Comparison of ENCODE assay signal across 8 cellular contexts in genomic region chr2:54838585-54839035, GRCh38.
DNase-seq lines count a peak whose midpoint lies in the region; ATAC-seq, FAIRE-seq and TF ChIP-seq lines count a peak whose summit lies in the region.

No MANE protein-coding gene starts in this region.

- WGBS in body of pancreas, 2 donors = 2 to 3% methylated on average over 4 of the region's 4 CpGs

- H3K4me3 ChIP-seq in HCT116 (replicated peaks in 1 of 2; ENCODE audit: low read depth in 1 of 2, low read length in 2 of 2) (no peak overlapping the region), body of pancreas (no peak overlapping the region)

- ATAC-seq in HCT116 (peak; percentile 94), body of pancreas (peak; percentile 88), HG03097 (IDR thresholded peaks at IDR 0.05; ENCODE audit: low FRiP score, unreplicated experiment) (no peak)

- peak; percentile 50 for FAIRE-seq in TTC549 (lab: Jason Lieb, UNC)

- H3K36me3 ChIP-seq in HCT116 (ENCODE audit: control insufficient read depth in 1 of 2, insufficient read depth in 2 of 2, low read length in 2 of 2) (no peaks in the 10 kb centered on the region), body of pancreas (replicated peaks in 1 of 2; ENCODE audit: insufficient read depth in 1 of 2, low read depth in 2 of 2) (no peaks in the 10 kb centered on the region)

- H3K9ac ChIP-seq in HCT116 (ENCODE audit: low read length) = no peak overlapping the region

- peak; percentile 77 for TF ChIP-seq RAD21 in HCT116 (IDR thresholded peaks at IDR 0.05; ENCODE audit: low read depth)

- H3K27me3 ChIP-seq in HCT116 (ENCODE audit: insufficient read depth, low read length) (no peaks in the 10 kb centered on the region), body of pancreas (no peaks in the 10 kb centered on the region)

- DNase-seq in GM10248 (ENCODE audit: extremely low spot score) = peak; percentile 57
- DNase-seq in HCT116 (ENCODE audit: low read depth, low spot score) = peak; percentile 46
- peak; percentile 62 to 86 (median 84) for DNase-seq in NCI-H1417 (lab: John Stamatoyannopoulos, UW)
- DNase-seq in body of pancreas = peak; percentile 66 to 79 (median 73)
- DNase-seq in iPS-NIHi7 (ENCODE audit: extremely low spot score) = peak; percentile 74
- peak; percentile 73 for DNase-seq in stimulated activated CD4-positive, alpha-beta T cell treated with anti-CD3 and anti-CD28 coated beads, Interleukin-15, amount 100 ng/mL, for 24 hours

- TF ChIP-seq POLR2A in HCT116 (IDR thresholded peaks at IDR 0.05; ENCODE audit: borderline replicate concordance, extremely low read depth, insufficient read depth, insufficient read length) (no peak), body of pancreas (IDR thresholded peaks at IDR 0.05) (no peak)

- no peaks in the 10 kb centered on the region for H3K4me1 ChIP-seq in HCT116 (ENCODE audit: control insufficient read depth in 1 of 2, insufficient read depth in 2 of 2, low read length in 2 of 2)
- H3K4me1 ChIP-seq in body of pancreas = peaks cover 6% of the 10 kb centered on the region

- H3K9me2 ChIP-seq in HCT116 (ENCODE audit: insufficient read depth) = no peaks in the 10 kb centered on the region

- H3K4me2 ChIP-seq in HCT116 (ENCODE audit: low read length) = no peak overlapping the region

- CTCF ChIA-PET in GM10248 (lab: Yijun Ruan, JAX) (interaction anchor here (0.6 to 6.8 kb wide), 58 partner anchors 9 to 741 kb away, joined by 3 to 78 read pairs (median 4); no protein-coding TSS in a partner anchor), HCT116 (lab: Charles Lee) (interaction anchor here (0.6 to 2.8 kb wide), 22 partner anchors 10 to 1310 kb away, joined by 3 to 34 read pairs (median 4); partner anchors contain the start of genes ACYP2 and EML6)

- POLR2A ChIA-PET in GM10248 (lab: Yijun Ruan, JAX) = no interaction called here
- POLR2A ChIA-PET in HCT116 (lab: Charles Lee) = no interaction called here

- H3K27ac ChIP-seq in HCT116 (ENCODE audit: low read depth, low read length) (no peak overlapping the region), body of pancreas (no peak overlapping the region)

- RAD21 ChIA-PET in HCT116 (lab: Charles Lee; ENCODE audit: low non-redundant PET in 1 of 2, low total read pairs in 2 of 2, uncharacterized antibody in 2 of 2, unreplicated experiment in 2 of 2) = interaction anchor here (1.0 to 1.5 kb wide), 5 partner anchors 61 to 732 kb away, joined by 3 to 5 read pairs (median 4); no protein-coding TSS in a partner anchor

- no peak overlapping the region for H2AFZ ChIP-seq in HCT116 (ENCODE audit: low read depth, low read length, poor library complexity, severe bottlenecking)

- BruUV-seq in HCT116 (replicated peaks; lab: Mats Ljungman, UMichigan) = no TSS peak

- H4K20me1 ChIP-seq in HCT116 (ENCODE audit: insufficient read depth) = no peaks in the 10 kb centered on the region

- H3K79me2 ChIP-seq in HCT116 (ENCODE audit: insufficient read depth, low read length) = no peaks in the 10 kb centered on the region

- H3K9me3 ChIP-seq in HCT116 (ENCODE audit: control insufficient read depth in 1 of 2, insufficient read depth in 1 of 2, low read depth in 1 of 2, low read length in 2 of 2) (no peaks in the 10 kb centered on the region), body of pancreas (no peaks in the 10 kb centered on the region)

- intact Hi-C loops in HCT116 (cut with micrococcal nuclease) (loop anchor here (1.0 to 10.0 kb wide), 5 partner anchors 75 to 734 kb away; partner anchors contain the start of gene EML6), body of pancreas (cut with DNase I) (no loop called here)

- peak; percentile 90 for TF ChIP-seq CTCF in GM10248 (IDR thresholded peaks at IDR 0.05; ENCODE audit: control extremely low read depth, extremely low read depth, low read depth, missing control alignments)
- peak; percentile 76 to 95 (median 89) for TF ChIP-seq CTCF in HCT116 (IDR thresholded peaks at IDR 0.05 in 2 of 3, conservative IDR thresholded peaks at IDR 0.05 in 1 of 3; ENCODE audit: borderline replicate concordance in 1 of 3, insufficient read depth in 1 of 3, low read depth in 2 of 3, low read length in 2 of 3)
- peak; percentile 75 to 89 (median 82) for TF ChIP-seq CTCF in body of pancreas (IDR thresholded peaks at IDR 0.05)

TF ChIP-seq in HCT116, 20 proteins besides CTCF, POLR2A, EP300 and RAD21:
- no peak for TF ChIP-seq REST (IDR thresholded peaks at IDR 0.05; ENCODE audit: low read depth)
- TF ChIP-seq MAX (IDR thresholded peaks at IDR 0.05) = no peak; the same call in 1 of the 2 replicates
- no peak for TF ChIP-seq CEBPB (IDR thresholded peaks at IDR 0.05; ENCODE audit: low read depth)
- TF ChIP-seq EZH2phosphoT487 (IDR thresholded peaks at IDR 0.05; ENCODE audit: borderline replicate concordance) = no peak
- TF ChIP-seq SP1 (IDR thresholded peaks at IDR 0.05; ENCODE audit: low read depth) = no peak
TF ChIP-seq in HCT116: peak in this region for 0.
